18 cellular contexts compared by ENCODE assay signal in genomic region chr17:42782402-42783061, GRCh38. TPM values are rescaled to one million over a fixed set of nuclear protein-coding genes. Genes with fewer than 3 reads are reported as not detected.
DNase-seq lines count a peak whose midpoint lies in the region; ATAC-seq, FAIRE-seq and TF ChIP-seq lines count a peak whose summit lies in the region.
"Had no signal": no experiment of that assay in that cellular context is flagged by ENCODE, and none has a peak within 500 bp of the region (broad histone marks: within the 10 kb centered on the region; RNA-seq: fewer than 3 reads in every experiment).

No MANE protein-coding gene starts in this region.

- no peaks in the 10 kb centered on the region for H3K9me3 ChIP-seq in HepG2 (ENCODE audit: low read length)
- no peaks in the 10 kb centered on the region for H3K9me3 ChIP-seq in right lobe of liver
- H3K9me3 ChIP-seq in duodenal mucosa (ENCODE audit: control insufficient read depth in 1 of 2, low read length in 2 of 2): no peaks in the 10 kb centered on the region
- H3K9me3 ChIP-seq in mucosa of rectum (ENCODE audit: control insufficient read depth in 2 of 2, low read length in 2 of 2): no peaks in the 10 kb centered on the region

- H3K36me3 Mint-ChIP-seq in osteocyte (ENCODE audit: unreplicated experiment): peaks cover 11% of the 10 kb centered on the region

- intact Hi-C loops in HepG2 (cut with micrococcal nuclease; ENCODE audit: unreplicated experiment): no loop called here
- intact Hi-C loops in right lobe of liver (cut with DNase I): no loop called here
- intact Hi-C loops in lower leg skin (cut with DNase I; ENCODE audit: low total_unique reads): no loop called here

- H3K4me3 ChIP-seq in HepG2 (replicated peaks in 1 of 3; ENCODE audit: insufficient read depth in 1 of 3, low read depth in 2 of 3, low read length in 3 of 3): peak overlapping the region; percentile 87 to 99 (median 92)
- H3K4me3 ChIP-seq in right lobe of liver: no peak overlapping the region
- H3K4me3 ChIP-seq in duodenal mucosa (ENCODE audit: low read depth in 1 of 2, low read length in 2 of 2): peak overlapping the region; percentile 2 to 5
- peak overlapping the region; percentile 79 to 85 for H3K4me3 ChIP-seq in mucosa of rectum (ENCODE audit: low read length in 2 of 2)
- H3K4me3 ChIP-seq in lower leg skin (ENCODE audit: low read depth, poor library complexity, severe bottlenecking): no peak overlapping the region

- peak overlapping the region; percentile 99 for H3K4me2 ChIP-seq in HepG2 (ENCODE audit: low read depth, low read length)

- in situ Hi-C loops in HepG2 (cut with HindIII; ENCODE audit: extremely low pct_ligation_motif_present, low pct_unique_long_range_greater_than_20kb): no loop called here

- H3K4me1 Mint-ChIP-seq in osteocyte (ENCODE audit: unreplicated experiment): peaks cover 13% of the 10 kb centered on the region

- no TSS peak for BruUV-seq in HepG2 (replicated peaks; lab: Mats Ljungman, UMichigan)

- CTCF ChIA-PET in HepG2 (lab: Yijun Ruan, JAX; ENCODE audit: low intra/inter-chr PET ratio, low total read pairs): no interaction called here

- H4K20me1 ChIP-seq in HepG2 (ENCODE audit: insufficient read depth, low read length): peaks cover 4% of the 10 kb centered on the region; the same call in 1 of the 2 replicates

- H3K27ac ChIP-seq in HepG2 (ENCODE audit: extremely low read length, insufficient read depth, low read length) (no peak overlapping the region), right lobe of liver (no peak overlapping the region), duodenal mucosa (ENCODE audit: low read depth, low read length) (no peak overlapping the region), mucosa of rectum (ENCODE audit: low read depth in 2 of 2, low read length in 2 of 2) (peak overlapping the region in 1 of 2 donors; percentile 6)
- H3K27ac ChIP-seq: dorsolateral prefrontal cortex, VCaP had no signal

- POLR2A ChIA-PET in HepG2 (lab: Yijun Ruan, JAX): interaction anchor here (0.9 to 8.4 kb wide), 10 partner anchors 9 to 216 kb away, joined by 3 to 278 read pairs (median 24); partner anchors contain the start of genes BECN1, CNTD1, COA3 and PSME3

- peaks cover 16% of the 10 kb centered on the region for H3K27me3 Mint-ChIP-seq in osteocyte (ENCODE audit: unreplicated experiment)

- no peak for FAIRE-seq in HepG2 (lab: Jason Lieb, UNC)

- peak; percentile 20; the same call in 1 of the 2 replicates for TF ChIP-seq RAD21 in HepG2 (CRISPR knock-in tag; IDR thresholded peaks at IDR 0.05)

- TF ChIP-seq POLR2A in HepG2 (IDR thresholded peaks at IDR 0.05; ENCODE audit: insufficient read depth in 1 of 2, low read depth in 2 of 2, low read length in 2 of 2): peak in 1 of 2 experiments; percentile 16; a peak in 2 of 4 replicates
- no peak for TF ChIP-seq POLR2A in right lobe of liver (IDR thresholded peaks at IDR 0.05)
- no peak for TF ChIP-seq POLR2A in lower leg skin (IDR thresholded peaks at IDR 0.05)

- H3K79me2 ChIP-seq in HepG2 (ENCODE audit: insufficient read depth, low read length): peaks cover 26% of the 10 kb centered on the region

- ATAC-seq in HepG2 (peak; percentile 7), right lobe of liver (no peak), GM21381 (IDR thresholded peaks at IDR 0.05; ENCODE audit: unreplicated experiment) (no peak)

- 77% methylated on average over 19 of the region's 20 CpGs for WGBS in HepG2 (ENCODE audit: low lambda C conversion rate)
- WGBS in right lobe of liver (ENCODE audit: insufficient coverage, low coverage, low lambda C conversion rate, missing lambda C conversion rate): 31% methylated on average over 9 of the region's 20 CpGs
- WGBS in lower leg skin, 2 donors: 57 to 58% methylated on average over 20 of the region's 20 CpGs

- peak; percentile 34; the same call in 1 of the 2 replicates for TF ChIP-seq CTCF in HepG2 (CRISPR knock-in tag; IDR thresholded peaks at IDR 0.05)
- no peak for TF ChIP-seq CTCF in right lobe of liver (IDR thresholded peaks at IDR 0.05)
- no peak for TF ChIP-seq CTCF in lower leg skin (IDR thresholded peaks at IDR 0.05)
- no peak for TF ChIP-seq CTCF in osteocyte (IDR thresholded peaks at IDR 0.05)

- TF ChIP-seq EP300 in HepG2 (IDR thresholded peaks at IDR 0.05; ENCODE audit: low read depth in 2 of 2, low read length in 2 of 2): no peak
- no peak for TF ChIP-seq EP300 in HepG2 (CRISPR knock-in tag; IDR thresholded peaks at IDR 0.05; ENCODE audit: borderline replicate concordance)

- peak; percentile 52 for DNase-seq in HepG2 (ENCODE audit: low spot score)
- DNase-seq in right lobe of liver: no peak
- no peak for DNase-seq in lower leg skin (ENCODE audit: low spot score in 2 of 2)
- no peak for DNase-seq in AG20443 (ENCODE audit: low spot score)
- no peak for DNase-seq in osteocyte (ENCODE audit: extremely low spot score, unreplicated experiment)
- DNase-seq: Calu3, dorsolateral prefrontal cortex, foreskin melanocyte, GDM1, NCI-H2107, NCI-H748 treated with DMSO at 0.1 percent for 48 hours, occipital lobe had no signal

- peak overlapping the region; percentile 95; the same call in 1 of the 2 replicates for H3K9ac ChIP-seq in HepG2 (ENCODE audit: insufficient read depth, low read depth, low read length)
- no peak overlapping the region for H3K9ac ChIP-seq in duodenal mucosa (ENCODE audit: low read depth in 1 of 2, low read length in 2 of 2)
- H3K9ac ChIP-seq in mucosa of rectum (ENCODE audit: low read depth in 1 of 2, low read length in 2 of 2): peak overlapping the region in 1 of 2 donors; percentile 55

- H3K4me1 ChIP-seq in HepG2 (ENCODE audit: insufficient read depth, low read length) (peaks cover 43% of the 10 kb centered on the region), right lobe of liver (peaks cover 0 to 12% (median 0%) of the 10 kb centered on the region in 4 donors), duodenal mucosa (ENCODE audit: control insufficient read depth in 1 of 2, insufficient read depth in 2 of 2, low read length in 2 of 2) (peaks cover 16 to 18% of the 10 kb centered on the region in 2 donors), mucosa of rectum (ENCODE audit: control insufficient read depth in 2 of 2, insufficient read depth in 2 of 2, low read length in 2 of 2) (peaks cover 28 to 29% of the 10 kb centered on the region in 2 donors)

- no peaks in the 10 kb centered on the region for H3K9me3 Mint-ChIP-seq in osteocyte (ENCODE audit: unreplicated experiment)

- H3K4me3 Mint-ChIP-seq in osteocyte (ENCODE audit: unreplicated experiment): no peak overlapping the region

- H3K36me3 ChIP-seq in HepG2 (replicated peaks in 1 of 2; ENCODE audit: control insufficient read depth in 1 of 2, insufficient read depth in 2 of 2, low read length in 2 of 2) (peaks cover 24 to 34% of the 10 kb centered on the region in 2 experiments; a peak in 4 of 5 replicates), right lobe of liver (peaks cover 0 to 17% (median 8%) of the 10 kb centered on the region in 4 donors), duodenal mucosa (ENCODE audit: control insufficient read depth in 1 of 2, insufficient read depth in 2 of 2, low read length in 2 of 2) (peaks cover 11 to 18% of the 10 kb centered on the region in 2 donors), mucosa of rectum (ENCODE audit: control insufficient read depth in 2 of 2, insufficient read depth in 2 of 2, low read length in 2 of 2) (peaks cover 22 to 25% of the 10 kb centered on the region in 2 donors)

- H3K27ac Mint-ChIP-seq in osteocyte (ENCODE audit: unreplicated experiment): no peak overlapping the region

- H3K27me3 ChIP-seq in HepG2 (ENCODE audit: control insufficient read depth in 1 of 2, insufficient read depth in 2 of 2, low read length in 2 of 2): no peaks in the 10 kb centered on the region; a peak in 1 of 5 replicates
- H3K27me3 ChIP-seq in right lobe of liver: no peaks in the 10 kb centered on the region
- H3K27me3 ChIP-seq in duodenal mucosa (ENCODE audit: control insufficient read depth in 1 of 2, insufficient read depth in 2 of 2, low read length in 2 of 2): peaks cover 31 to 33% of the 10 kb centered on the region in 2 donors
- peaks cover 9 to 30% of the 10 kb centered on the region in 2 donors for H3K27me3 ChIP-seq in mucosa of rectum (ENCODE audit: control insufficient read depth in 2 of 2, insufficient read depth in 2 of 2, low read length in 2 of 2)

- H2AFZ ChIP-seq in HepG2 (ENCODE audit: low read length): no peak overlapping the region

RNA-seq across cellular contexts. Expression of gene WNK4, which starts 2.1 kb away (rescaled TPM):
- total RNA-seq in HepG2 (2016; rRNA removed; fragmentation: Illumina TruSeq; extraction: Trizol): 1.5 and 2.7 TPM in 2 replicates
- 1.2 and 1.7 TPM in 2 replicates for total RNA-seq in HepG2 (2016; cell fraction: cytosol; rRNA removed; fragmentation: Illumina TruSeq; extraction: Trizol; ENCODE audit: low read depth)
- total RNA-seq in HepG2 (2016; cell fraction: insoluble cytoplasmic fraction; rRNA removed; fragmentation: Illumina TruSeq; extraction: Trizol): 2.2 and 2.8 TPM in 2 replicates
- total RNA-seq in HepG2 (2016; cell fraction: membrane; rRNA removed; fragmentation: Illumina TruSeq; extraction: Trizol): 1.2 and 1.5 TPM in 2 replicates
- total RNA-seq in HepG2 (2016; cell fraction: nucleus; rRNA removed; fragmentation: Illumina TruSeq; extraction: Trizol): 4.5 and 5.1 TPM in 2 replicates
- 13.7 and 16.9 TPM in 2 replicates for polyA plus RNA-seq in HepG2 (2011; rRNA removed)
- 5.6 and 5.8 TPM in 2 replicates for polyA plus RNA-seq in HepG2 (2011; cell fraction: cytosol; rRNA removed)
- polyA plus RNA-seq in HepG2 (2011; cell fraction: nucleus; rRNA removed): 85.9 and 88.5 TPM in 2 replicates
- 23.9 and 27.1 TPM in 2 replicates for polyA plus RNA-seq in HepG2 (2012)
- polyA plus RNA-seq in HepG2 (2016; cell fraction: cytosol; fragmentation: Illumina TruSeq; extraction: Trizol; ENCODE audit: low read depth): 0.60 and 0.64 TPM in 2 replicates
- 2.4 and 3.7 TPM in 2 replicates for polyA plus RNA-seq in HepG2 (2016; cell fraction: insoluble cytoplasmic fraction; fragmentation: Illumina TruSeq; extraction: Trizol; ENCODE audit: low read depth)
- polyA plus RNA-seq in HepG2 (2016; cell fraction: membrane; fragmentation: Illumina TruSeq; extraction: Trizol; ENCODE audit: low read depth): 1.2 and 1.4 TPM in 2 replicates
- polyA plus RNA-seq in HepG2 (2016; cell fraction: nucleus; fragmentation: Illumina TruSeq; extraction: Trizol; ENCODE audit: insufficient read depth, low read depth): 20.6 and 21.3 TPM in 2 replicates
- 2.8 and 17.8 TPM in 2 replicates for polyA minus RNA-seq in HepG2 (2011; rRNA and poly(A)+ RNA removed; ENCODE audit: low replicate concordance)
- 7.4 and 8.9 TPM in 2 replicates for polyA minus RNA-seq in HepG2 (2011; cell fraction: cytosol; rRNA and poly(A)+ RNA removed)
- polyA minus RNA-seq in HepG2 (2011; cell fraction: nucleus; rRNA and poly(A)+ RNA removed): 29.6 and 31.7 TPM in 2 replicates
- total RNA-seq in right lobe of liver: 1 to 10 TPM in 1 of 6 experiments, under 1 TPM in 2, not detected in 3; 0.12 to 1.1 (median 0.22) TPM
- 1 to 10 TPM in 1 of 4 donors, under 1 TPM in 1, not detected in 2; 0.62 to 1.0 TPM for total RNA-seq in lower leg skin
- 0.16 TPM in 2 replicates for total RNA-seq in osteocyte

RNA-seq across cellular contexts. Expression of gene VPS25, which starts 9.3 kb away (rescaled TPM):
- total RNA-seq in HepG2 (2016; rRNA removed; fragmentation: Illumina TruSeq; extraction: Trizol) (148 and 161 TPM in 2 replicates), right lobe of liver (10 to 100 TPM; 28.3 to 47.0 (median 33.6) TPM), lower leg skin (10 to 100 TPM; 39.2 to 79.8 (median 61.0) TPM), osteocyte (63.9 and 66.1 TPM in 2 replicates)
- 37.2 and 42.3 TPM in 2 replicates for total RNA-seq in HepG2 (2016; cell fraction: cytosol; rRNA removed; fragmentation: Illumina TruSeq; extraction: Trizol; ENCODE audit: low read depth)
- 159 and 160 TPM in 2 replicates for total RNA-seq in HepG2 (2016; cell fraction: insoluble cytoplasmic fraction; rRNA removed; fragmentation: Illumina TruSeq; extraction: Trizol)
- 51.4 and 51.5 TPM in 2 replicates for total RNA-seq in HepG2 (2016; cell fraction: membrane; rRNA removed; fragmentation: Illumina TruSeq; extraction: Trizol)
- total RNA-seq in HepG2 (2016; cell fraction: nucleus; rRNA removed; fragmentation: Illumina TruSeq; extraction: Trizol): 115 and 126 TPM in 2 replicates
- polyA plus RNA-seq in HepG2 (2011; rRNA removed): 249 and 270 TPM in 2 replicates
- polyA plus RNA-seq in HepG2 (2011; cell fraction: cytosol; rRNA removed): 251 and 262 TPM in 2 replicates
- 162 and 166 TPM in 2 replicates for polyA plus RNA-seq in HepG2 (2011; cell fraction: nucleus; rRNA removed)
- 100 and 110 TPM in 2 replicates for polyA plus RNA-seq in HepG2 (2012)
- 35.3 and 36.1 TPM in 2 replicates for polyA plus RNA-seq in HepG2 (2016; cell fraction: cytosol; fragmentation: Illumina TruSeq; extraction: Trizol; ENCODE audit: low read depth)
- polyA plus RNA-seq in HepG2 (2016; cell fraction: insoluble cytoplasmic fraction; fragmentation: Illumina TruSeq; extraction: Trizol; ENCODE audit: low read depth): 177 and 189 TPM in 2 replicates
- polyA plus RNA-seq in HepG2 (2016; cell fraction: membrane; fragmentation: Illumina TruSeq; extraction: Trizol; ENCODE audit: low read depth): 44.1 and 49.3 TPM in 2 replicates
- 203 and 214 TPM in 2 replicates for polyA plus RNA-seq in HepG2 (2016; cell fraction: nucleus; fragmentation: Illumina TruSeq; extraction: Trizol; ENCODE audit: insufficient read depth, low read depth)
- 122 and 224 TPM in 2 replicates for polyA minus RNA-seq in HepG2 (2011; rRNA and poly(A)+ RNA removed; ENCODE audit: low replicate concordance)
- 39.7 and 45.6 TPM in 2 replicates for polyA minus RNA-seq in HepG2 (2011; cell fraction: cytosol; rRNA and poly(A)+ RNA removed)
- polyA minus RNA-seq in HepG2 (2011; cell fraction: nucleus; rRNA and poly(A)+ RNA removed): 87.8 and 92.0 TPM in 2 replicates

RNA-seq across cellular contexts. Expression of gene COA3, which starts 16.0 kb away (rescaled TPM):
- total RNA-seq in HepG2 (2016; rRNA removed; fragmentation: Illumina TruSeq; extraction: Trizol) (202 and 250 TPM in 2 replicates), right lobe of liver (100 to 1,000 TPM in 1 of 6 experiments, 10 to 100 TPM in 5; 50.4 to 118 (median 68.3) TPM), lower leg skin (10 to 100 TPM; 40.7 to 64.0 (median 61.1) TPM), osteocyte (51.2 and 51.5 TPM in 2 replicates)
- total RNA-seq in HepG2 (2016; cell fraction: cytosol; rRNA removed; fragmentation: Illumina TruSeq; extraction: Trizol; ENCODE audit: low read depth): 66.3 and 72.6 TPM in 2 replicates
- total RNA-seq in HepG2 (2016; cell fraction: insoluble cytoplasmic fraction; rRNA removed; fragmentation: Illumina TruSeq; extraction: Trizol): 201 and 243 TPM in 2 replicates
- 116 TPM in 2 replicates for total RNA-seq in HepG2 (2016; cell fraction: membrane; rRNA removed; fragmentation: Illumina TruSeq; extraction: Trizol)
- 61.0 and 71.2 TPM in 2 replicates for total RNA-seq in HepG2 (2016; cell fraction: nucleus; rRNA removed; fragmentation: Illumina TruSeq; extraction: Trizol)
- 130 and 133 TPM in 2 replicates for polyA plus RNA-seq in HepG2 (2011; rRNA removed)
- 169 and 174 TPM in 2 replicates for polyA plus RNA-seq in HepG2 (2011; cell fraction: cytosol; rRNA removed)
- 33.2 and 38.8 TPM in 2 replicates for polyA plus RNA-seq in HepG2 (2011; cell fraction: nucleus; rRNA removed)
- polyA plus RNA-seq in HepG2 (2012): 92.9 and 124 TPM in 2 replicates
- polyA plus RNA-seq in HepG2 (2016; cell fraction: cytosol; fragmentation: Illumina TruSeq; extraction: Trizol; ENCODE audit: low read depth): 63.6 and 67.4 TPM in 2 replicates
- polyA plus RNA-seq in HepG2 (2016; cell fraction: insoluble cytoplasmic fraction; fragmentation: Illumina TruSeq; extraction: Trizol; ENCODE audit: low read depth): 218 and 224 TPM in 2 replicates
- polyA plus RNA-seq in HepG2 (2016; cell fraction: membrane; fragmentation: Illumina TruSeq; extraction: Trizol; ENCODE audit: low read depth): 91.3 and 92.2 TPM in 2 replicates
- polyA plus RNA-seq in HepG2 (2016; cell fraction: nucleus; fragmentation: Illumina TruSeq; extraction: Trizol; ENCODE audit: insufficient read depth, low read depth): 97.0 and 100 TPM in 2 replicates
- 55.4 and 74.2 TPM in 2 replicates for polyA minus RNA-seq in HepG2 (2011; rRNA and poly(A)+ RNA removed; ENCODE audit: low replicate concordance)
- polyA minus RNA-seq in HepG2 (2011; cell fraction: cytosol; rRNA and poly(A)+ RNA removed): 26.7 and 29.5 TPM in 2 replicates
- 21.8 and 26.5 TPM in 2 replicates for polyA minus RNA-seq in HepG2 (2011; cell fraction: nucleus; rRNA and poly(A)+ RNA removed)

RNA-seq across cellular contexts. Expression of gene CNTD1, which starts 16.1 kb away (rescaled TPM):
- total RNA-seq in HepG2 (2016; rRNA removed; fragmentation: Illumina TruSeq; extraction: Trizol) (0.11 TPM in 1 of 2 replicates, not detected in the other), right lobe of liver (under 1 TPM in 1 of 6 experiments, not detected in 5; 0.15 TPM), lower leg skin (1 to 10 TPM in 1 of 4 donors, under 1 TPM in 1, not detected in 2; 0.17 to 1.4 TPM), osteocyte (0.31 and 0.51 TPM in 2 replicates)
- total RNA-seq in HepG2 (2016; cell fraction: cytosol; rRNA removed; fragmentation: Illumina TruSeq; extraction: Trizol; ENCODE audit: low read depth): not detected in 2 replicates
- total RNA-seq in HepG2 (2016; cell fraction: insoluble cytoplasmic fraction; rRNA removed; fragmentation: Illumina TruSeq; extraction: Trizol): 0.26 and 0.45 TPM in 2 replicates
- not detected in 2 replicates for total RNA-seq in HepG2 (2016; cell fraction: membrane; rRNA removed; fragmentation: Illumina TruSeq; extraction: Trizol)
- 0.25 TPM in 1 of 2 replicates, not detected in the other for total RNA-seq in HepG2 (2016; cell fraction: nucleus; rRNA removed; fragmentation: Illumina TruSeq; extraction: Trizol)
- 0.15 and 0.34 TPM in 2 replicates for polyA plus RNA-seq in HepG2 (2011; rRNA removed)
- polyA plus RNA-seq in HepG2 (2011; cell fraction: cytosol; rRNA removed): 0.16 and 0.17 TPM in 2 replicates
- polyA plus RNA-seq in HepG2 (2011; cell fraction: nucleus; rRNA removed): 0.17 TPM in 1 of 2 replicates, not detected in the other
- 1.8 TPM in 2 replicates for polyA plus RNA-seq in HepG2 (2012)
- polyA plus RNA-seq in HepG2 (2016; cell fraction: cytosol; fragmentation: Illumina TruSeq; extraction: Trizol; ENCODE audit: low read depth): 0.11 TPM in 1 of 2 replicates, not detected in the other
- 0.11 and 0.36 TPM in 2 replicates for polyA plus RNA-seq in HepG2 (2016; cell fraction: insoluble cytoplasmic fraction; fragmentation: Illumina TruSeq; extraction: Trizol; ENCODE audit: low read depth)
- polyA plus RNA-seq in HepG2 (2016; cell fraction: membrane; fragmentation: Illumina TruSeq; extraction: Trizol; ENCODE audit: low read depth): 0.15 and 0.41 TPM in 2 replicates
- 0.77 TPM in 1 of 2 replicates, not detected in the other for polyA plus RNA-seq in HepG2 (2016; cell fraction: nucleus; fragmentation: Illumina TruSeq; extraction: Trizol; ENCODE audit: insufficient read depth, low read depth)
- polyA minus RNA-seq in HepG2 (2011; rRNA and poly(A)+ RNA removed; ENCODE audit: low replicate concordance): not detected in 2 replicates
- not detected in 2 replicates for polyA minus RNA-seq in HepG2 (2011; cell fraction: cytosol; rRNA and poly(A)+ RNA removed)
- polyA minus RNA-seq in HepG2 (2011; cell fraction: nucleus; rRNA and poly(A)+ RNA removed): 0.25 TPM in 1 of 2 replicates, not detected in the other
- total RNA-seq: A673; activated CD8-positive, alpha-beta memory T cell treated with anti-CD3 and anti-CD28 coated beads for 36 hours had no signal

RNA-seq across cellular contexts. Expression of gene RAMP2, which starts 21.5 kb away (rescaled TPM):
- total RNA-seq in HepG2 (2016; rRNA removed; fragmentation: Illumina TruSeq; extraction: Trizol) (0.74 and 1.4 TPM in 2 replicates), right lobe of liver (1 to 10 TPM; 1.9 to 9.4 (median 4.4) TPM), lower leg skin (10 to 100 TPM in 3 of 4 donors, 1 to 10 TPM in 1; 9.6 to 34.2 (median 12.0) TPM), osteocyte (1.6 and 2.4 TPM in 2 replicates)
- total RNA-seq in HepG2 (2016; cell fraction: cytosol; rRNA removed; fragmentation: Illumina TruSeq; extraction: Trizol; ENCODE audit: low read depth): 1.4 and 3.0 TPM in 2 replicates
- total RNA-seq in HepG2 (2016; cell fraction: insoluble cytoplasmic fraction; rRNA removed; fragmentation: Illumina TruSeq; extraction: Trizol): 1.3 TPM in 2 replicates
- total RNA-seq in HepG2 (2016; cell fraction: membrane; rRNA removed; fragmentation: Illumina TruSeq; extraction: Trizol): 1.6 and 2.8 TPM in 2 replicates
- total RNA-seq in HepG2 (2016; cell fraction: nucleus; rRNA removed; fragmentation: Illumina TruSeq; extraction: Trizol): 0.56 and 0.81 TPM in 2 replicates
- 5.2 and 7.1 TPM in 2 replicates for polyA plus RNA-seq in HepG2 (2011; rRNA removed)
- polyA plus RNA-seq in HepG2 (2011; cell fraction: cytosol; rRNA removed): 5.4 and 7.0 TPM in 2 replicates
- polyA plus RNA-seq in HepG2 (2011; cell fraction: nucleus; rRNA removed): 2.0 and 2.8 TPM in 2 replicates
- 3.9 and 9.6 TPM in 2 replicates for polyA plus RNA-seq in HepG2 (2012)
- 6.7 and 7.5 TPM in 2 replicates for polyA plus RNA-seq in HepG2 (2016; cell fraction: cytosol; fragmentation: Illumina TruSeq; extraction: Trizol; ENCODE audit: low read depth)
- polyA plus RNA-seq in HepG2 (2016; cell fraction: insoluble cytoplasmic fraction; fragmentation: Illumina TruSeq; extraction: Trizol; ENCODE audit: low read depth): 2.2 and 2.4 TPM in 2 replicates
- 4.1 and 6.0 TPM in 2 replicates for polyA plus RNA-seq in HepG2 (2016; cell fraction: membrane; fragmentation: Illumina TruSeq; extraction: Trizol; ENCODE audit: low read depth)
- polyA plus RNA-seq in HepG2 (2016; cell fraction: nucleus; fragmentation: Illumina TruSeq; extraction: Trizol; ENCODE audit: insufficient read depth, low read depth): 3.0 and 4.8 TPM in 2 replicates
- 4.0 TPM in 1 of 2 replicates, not detected in the other for polyA minus RNA-seq in HepG2 (2011; rRNA and poly(A)+ RNA removed; ENCODE audit: low replicate concordance)
- 1.1 and 1.7 TPM in 2 replicates for polyA minus RNA-seq in HepG2 (2011; cell fraction: cytosol; rRNA and poly(A)+ RNA removed)
- 1.6 TPM in 1 of 2 replicates, not detected in the other for polyA minus RNA-seq in HepG2 (2011; cell fraction: nucleus; rRNA and poly(A)+ RNA removed)
- total RNA-seq: activated CD8-positive, alpha-beta memory T cell treated with anti-CD3 and anti-CD28 coated beads for 36 hours; Calu3 had no signal

Comparison
In these comparisons a context has a peak if more than half of its experiments do, and no peak if none do; other contexts are left out.
1. H3K4me3 ChIP-seq: peak in HepG2 (3 of 3), duodenal mucosa (2 of 2) and mucosa of rectum (2 of 2); none in right lobe of liver (0 of 3) and lower leg skin (single experiment).